2 cellular contexts compared by ENCODE assay signal in the genomic region with DNA sequence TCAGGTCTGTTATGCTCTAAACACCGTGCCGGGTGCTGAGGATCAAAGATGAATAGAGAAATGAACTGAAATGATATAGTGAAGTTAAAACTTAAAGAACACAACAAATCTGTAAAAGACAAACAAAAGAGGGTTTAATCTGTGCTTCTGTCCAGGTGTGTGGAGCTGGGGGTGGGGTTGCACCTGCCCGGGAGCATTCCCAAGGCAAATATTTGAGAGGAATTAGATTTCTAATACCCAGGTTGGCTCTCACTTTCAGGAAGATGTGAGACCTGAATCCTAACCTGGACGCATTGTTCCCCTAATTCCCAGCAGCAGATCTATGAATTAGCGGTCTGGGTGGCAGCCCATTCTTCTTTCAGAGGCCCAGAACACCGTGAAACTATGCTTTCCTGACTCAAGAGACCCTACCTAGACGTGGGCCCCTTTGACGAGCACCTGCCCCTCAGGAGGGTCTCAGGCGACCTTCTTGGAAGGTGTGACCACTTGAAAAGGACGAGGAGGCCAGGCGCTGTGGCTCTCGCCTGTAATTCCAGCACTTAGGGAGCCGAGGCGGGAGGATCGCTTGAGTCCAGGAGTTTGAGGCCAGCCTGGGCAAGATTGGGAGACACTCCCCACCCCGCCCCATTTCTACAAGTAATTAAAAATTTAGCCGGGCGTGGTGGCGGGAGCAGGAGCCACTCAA.
TF ChIP-seq lines count a peak whose summit lies in the region.

No MANE protein-coding gene starts in this region.

TF ChIP-seq in SK-N-SH, 30 proteins besides CTCF, POLR2A, EP300 and RAD21 (continued from another document):
- TF ChIP-seq YY1 (IDR thresholded peaks at IDR 0.05; ENCODE audit: low read depth) (no peak), TCF12 (IDR thresholded peaks at IDR 0.05) (no peak), GATA2 (CRISPR knock-in tag; IDR thresholded peaks at IDR 0.05) (no peak), FOXM1 (IDR thresholded peaks at IDR 0.05; ENCODE audit: low read depth) (no peak), MXI1 (IDR thresholded peaks at IDR 0.05; ENCODE audit: low read depth, low read length) (no peak)

TF ChIP-seq in SK-N-SH treated with all-trans-retinoic acid at 6 μM for 48 hours, 23 proteins besides CTCF, POLR2A, EP300 and RAD21 (continued from another document):
- TF ChIP-seq, protein P1, sequence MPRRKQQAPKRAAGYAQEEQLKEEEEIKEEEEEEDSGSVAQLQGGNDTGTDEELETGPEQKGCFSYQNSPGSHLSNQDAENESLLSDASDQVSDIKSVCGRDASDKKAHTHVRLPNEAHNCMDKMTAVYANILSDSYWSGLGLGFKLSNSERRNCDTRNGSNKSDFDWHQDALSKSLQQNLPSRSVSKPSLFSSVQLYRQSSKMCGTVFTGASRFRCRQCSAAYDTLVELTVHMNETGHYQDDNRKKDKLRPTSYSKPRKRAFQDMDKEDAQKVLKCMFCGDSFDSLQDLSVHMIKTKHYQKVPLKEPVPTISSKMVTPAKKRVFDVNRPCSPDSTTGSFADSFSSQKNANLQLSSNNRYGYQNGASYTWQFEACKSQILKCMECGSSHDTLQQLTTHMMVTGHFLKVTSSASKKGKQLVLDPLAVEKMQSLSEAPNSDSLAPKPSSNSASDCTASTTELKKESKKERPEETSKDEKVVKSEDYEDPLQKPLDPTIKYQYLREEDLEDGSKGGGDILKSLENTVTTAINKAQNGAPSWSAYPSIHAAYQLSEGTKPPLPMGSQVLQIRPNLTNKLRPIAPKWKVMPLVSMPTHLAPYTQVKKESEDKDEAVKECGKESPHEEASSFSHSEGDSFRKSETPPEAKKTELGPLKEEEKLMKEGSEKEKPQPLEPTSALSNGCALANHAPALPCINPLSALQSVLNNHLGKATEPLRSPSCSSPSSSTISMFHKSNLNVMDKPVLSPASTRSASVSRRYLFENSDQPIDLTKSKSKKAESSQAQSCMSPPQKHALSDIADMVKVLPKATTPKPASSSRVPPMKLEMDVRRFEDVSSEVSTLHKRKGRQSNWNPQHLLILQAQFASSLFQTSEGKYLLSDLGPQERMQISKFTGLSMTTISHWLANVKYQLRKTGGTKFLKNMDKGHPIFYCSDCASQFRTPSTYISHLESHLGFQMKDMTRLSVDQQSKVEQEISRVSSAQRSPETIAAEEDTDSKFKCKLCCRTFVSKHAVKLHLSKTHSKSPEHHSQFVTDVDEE (CRISPR knock-in tag; IDR thresholded peaks at IDR 0.05), result no peak
- TF ChIP-seq ZFP3 (CRISPR knock-in tag; IDR thresholded peaks at IDR 0.05) (no peak), GLIS3 (CRISPR knock-in tag; IDR thresholded peaks at IDR 0.05) (no peak), ZNF565 (CRISPR knock-in tag; conservative IDR thresholded peaks at IDR 0.05; ENCODE audit: low read depth) (no peak), ZC3H10 (CRISPR knock-in tag; IDR thresholded peaks at IDR 0.05) (no peak), BACH2 (CRISPR knock-in tag; IDR thresholded peaks at IDR 0.05; ENCODE audit: borderline replicate concordance) (no peak), SNAI2 (CRISPR knock-in tag; IDR thresholded peaks at IDR 0.05) (no peak), ARNTL (CRISPR knock-in tag; IDR thresholded peaks at IDR 0.05; ENCODE audit: borderline replicate concordance, low read depth) (no peak), TOX (CRISPR knock-in tag; IDR thresholded peaks at IDR 0.05; ENCODE audit: borderline replicate concordance) (no peak), ZNF70 (CRISPR knock-in tag; IDR thresholded peaks at IDR 0.05) (no peak), ZFP30 (CRISPR knock-in tag; IDR thresholded peaks at IDR 0.05) (no peak), ISL1 (CRISPR knock-in tag; IDR thresholded peaks at IDR 0.05) (no peak), CSDC2 (CRISPR knock-in tag; IDR thresholded peaks at IDR 0.05) (no peak), ZNF8 (CRISPR knock-in tag; IDR thresholded peaks at IDR 0.05) (no peak), OSR1 (CRISPR knock-in tag; IDR thresholded peaks at IDR 0.05) (no peak), RARB (CRISPR knock-in tag; IDR thresholded peaks at IDR 0.05) (no peak)
- TF ChIP-seq, protein P2, sequence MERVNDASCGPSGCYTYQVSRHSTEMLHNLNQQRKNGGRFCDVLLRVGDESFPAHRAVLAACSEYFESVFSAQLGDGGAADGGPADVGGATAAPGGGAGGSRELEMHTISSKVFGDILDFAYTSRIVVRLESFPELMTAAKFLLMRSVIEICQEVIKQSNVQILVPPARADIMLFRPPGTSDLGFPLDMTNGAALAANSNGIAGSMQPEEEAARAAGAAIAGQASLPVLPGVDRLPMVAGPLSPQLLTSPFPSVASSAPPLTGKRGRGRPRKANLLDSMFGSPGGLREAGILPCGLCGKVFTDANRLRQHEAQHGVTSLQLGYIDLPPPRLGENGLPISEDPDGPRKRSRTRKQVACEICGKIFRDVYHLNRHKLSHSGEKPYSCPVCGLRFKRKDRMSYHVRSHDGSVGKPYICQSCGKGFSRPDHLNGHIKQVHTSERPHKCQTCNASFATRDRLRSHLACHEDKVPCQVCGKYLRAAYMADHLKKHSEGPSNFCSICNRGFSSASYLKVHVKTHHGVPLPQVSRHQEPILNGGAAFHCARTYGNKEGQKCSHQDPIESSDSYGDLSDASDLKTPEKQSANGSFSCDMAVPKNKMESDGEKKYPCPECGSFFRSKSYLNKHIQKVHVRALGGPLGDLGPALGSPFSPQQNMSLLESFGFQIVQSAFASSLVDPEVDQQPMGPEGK (CRISPR knock-in tag; IDR thresholded peaks at IDR 0.05; ENCODE audit: borderline replicate concordance), result no peak
- TF ChIP-seq, protein P3, sequence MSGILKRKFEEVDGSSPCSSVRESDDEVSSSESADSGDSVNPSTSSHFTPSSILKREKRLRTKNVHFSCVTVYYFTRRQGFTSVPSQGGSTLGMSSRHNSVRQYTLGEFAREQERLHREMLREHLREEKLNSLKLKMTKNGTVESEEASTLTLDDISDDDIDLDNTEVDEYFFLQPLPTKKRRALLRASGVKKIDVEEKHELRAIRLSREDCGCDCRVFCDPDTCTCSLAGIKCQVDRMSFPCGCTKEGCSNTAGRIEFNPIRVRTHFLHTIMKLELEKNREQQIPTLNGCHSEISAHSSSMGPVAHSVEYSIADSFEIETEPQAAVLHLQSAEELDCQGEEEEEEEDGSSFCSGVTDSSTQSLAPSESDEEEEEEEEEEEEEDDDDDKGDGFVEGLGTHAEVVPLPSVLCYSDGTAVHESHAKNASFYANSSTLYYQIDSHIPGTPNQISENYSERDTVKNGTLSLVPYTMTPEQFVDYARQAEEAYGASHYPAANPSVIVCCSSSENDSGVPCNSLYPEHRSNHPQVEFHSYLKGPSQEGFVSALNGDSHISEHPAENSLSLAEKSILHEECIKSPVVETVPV (CRISPR knock-in tag; IDR thresholded peaks at IDR 0.05), result no peak
TF ChIP-seq in SK-N-SH treated with all-trans-retinoic acid at 6 μM for 48 hours: peak in this region for 0.
